In the genomic region with DNA sequence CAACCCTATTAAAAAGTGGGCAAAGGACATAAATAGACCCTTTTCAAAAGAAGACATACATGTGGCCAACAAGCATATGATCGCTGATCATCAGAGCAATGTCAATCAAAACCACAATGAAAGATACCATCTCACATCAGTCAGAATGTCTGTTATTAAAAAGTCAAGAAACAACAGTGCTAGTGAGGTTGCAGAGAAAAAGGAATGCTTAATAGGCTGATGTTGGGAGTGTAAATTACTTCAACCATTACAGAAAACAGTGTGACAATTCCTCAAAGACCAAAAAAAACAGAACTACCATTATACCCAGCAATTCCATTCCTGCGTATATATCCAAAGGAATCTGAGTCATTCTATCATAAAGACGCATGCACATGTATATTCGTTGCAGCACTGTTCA, we compare ENCODE assay signal across 31 cellular contexts. TPM values are rescaled to one million over a fixed set of nuclear protein-coding genes. Genes with fewer than 3 reads are reported as not detected.
DNase-seq lines count a peak whose midpoint lies in the region; ATAC-seq, FAIRE-seq and TF ChIP-seq lines count a peak whose summit lies in the region.
"Had no signal": no experiment of that assay in that cellular context is flagged by ENCODE, and none has a peak within 500 bp of the region (broad histone marks: within the 10 kb centered on the region; RNA-seq: fewer than 3 reads in every experiment).

No MANE protein-coding gene starts in this region.

- ATAC-seq in GM18519 (IDR thresholded peaks at IDR 0.05; ENCODE audit: low FRiP score, unreplicated experiment), result no peak
- ATAC-seq in GM21360 (IDR thresholded peaks at IDR 0.05; ENCODE audit: unreplicated experiment), result no peak
- ATAC-seq: A549; CD8-positive, alpha-beta T cell had no signal

- in situ Hi-C loops in SK-MEL-5 (cut with HindIII; ENCODE audit: low pct_unique_long_range_greater_than_20kb, low sequenced_read_pairs), result no loop called here

- FAIRE-seq in D721Med (lab: Jason Lieb, UNC), result peak; percentile 82
- FAIRE-seq in H54 (lab: Jason Lieb, UNC), result no peak
- FAIRE-seq: A204.1, A549 had no signal

- DNase-seq in D721Med (ENCODE audit: insufficient read length, low spot score), result no peak
- peak; percentile 90 for DNase-seq in SK-MEL-5 (ENCODE audit: low read depth, low spot score)
- DNase-seq in foreskin melanocyte, result peak; percentile 57
- DNase-seq in H54 (ENCODE audit: insufficient read length, low spot score), result no peak
- DNase-seq: 8988T; ACHN; AML-193; BE2C; C1 segment of cervical spinal cord; Caco-2; Calu3; CD4-positive, alpha-beta memory T cell; CD4-positive, alpha-beta T cell; CD4-positive, CD25-positive, alpha-beta regulatory T cell; CD8-positive, alpha-beta memory T cell; CD8-positive, alpha-beta T cell; COR-L47; DMS 273 treated with DMSO at 0.1 percent for 48 hours; DMS153; DMS53; DMS79; DMS79 treated with DMSO at 0.1 percent for 48 hours; DND-41; EL had no signal

- TF ChIP-seq CTCF in D721Med (IDR thresholded peaks at IDR 0.05; ENCODE audit: insufficient read depth, missing control alignments), result no peak

- no peak for TF ChIP-seq POLR2A in H54 (IDR thresholded peaks at IDR 0.05; ENCODE audit: low read depth, low read length)

RNA-seq across cellular contexts. Expression of a gene that starts 13.2 kb away (rescaled TPM):
- total RNA-seq in SK-MEL-5 (2014; rRNA removed; shearing (Covaris generic)), result 0.67 and 0.79 TPM in 2 replicates
- 0.23 and 0.24 TPM in 2 replicates for polyA plus RNA-seq in SK-MEL-5 (2015; cell fraction: cytosol; rRNA removed)
- 0.30 and 0.62 TPM in 2 replicates for polyA plus RNA-seq in SK-MEL-5 (2015; cell fraction: nucleus; rRNA removed)
- total RNA-seq: A673; B cell; Calu3; CD4-positive, alpha-beta memory T cell; CD4-positive, alpha-beta T cell; CD4-positive, CD25-positive, alpha-beta regulatory T cell; CD8-positive, alpha-beta memory T cell; CD8-positive, alpha-beta T cell had no signal
- polyA plus RNA-seq: A549; CD14-positive monocyte; CD4-positive, alpha-beta memory T cell; CD4-positive, CD25-positive, alpha-beta regulatory T cell; CD8-positive, alpha-beta memory T cell had no signal

Comparison
In these comparisons a context has a peak if more than half of its experiments do, and no peak if none do; other contexts are left out.
1. DNase-seq: peak in SK-MEL-5 (single experiment) and foreskin melanocyte (single experiment); none in D721Med (single experiment) and H54 (single experiment).